In genomic region chr6:100880901-100881706, GRCh38 we compare ENCODE assay signal across 1 cellular context.
TF ChIP-seq lines count a peak whose summit lies in the region.

ASCC3 (minus strand) TSS chr6:100881329; CDS start chr6:100867997, 13,332 bp downstream.

TF ChIP-seq in WTC11, 78 proteins besides CTCF, POLR2A, EP300 and RAD21 (continued from another document):
- TF ChIP-seq AR (CRISPR knock-in tag; IDR thresholded peaks at IDR 0.05) (no peak), NFATC4 (CRISPR knock-in tag; IDR thresholded peaks at IDR 0.05) (no peak), ARID4B (CRISPR knock-in tag; IDR thresholded peaks at IDR 0.05; ENCODE audit: borderline replicate concordance) (peak; percentile 85; the same call in 1 of the 2 replicates), FOXP1 (CRISPR knock-in tag; IDR thresholded peaks at IDR 0.05; ENCODE audit: borderline replicate concordance) (peak; percentile 98), FOXP4 (CRISPR knock-in tag; IDR thresholded peaks at IDR 0.05) (peak; percentile 90; the same call in 1 of the 2 replicates), NFE2L1 (CRISPR knock-in tag; IDR thresholded peaks at IDR 0.05) (peak; percentile 70; the same call in 1 of the 2 replicates)
TF ChIP-seq in WTC11: peak in this region for 33.
